Comparison of ENCODE assay signal across 1 cellular context in the genomic region with DNA sequence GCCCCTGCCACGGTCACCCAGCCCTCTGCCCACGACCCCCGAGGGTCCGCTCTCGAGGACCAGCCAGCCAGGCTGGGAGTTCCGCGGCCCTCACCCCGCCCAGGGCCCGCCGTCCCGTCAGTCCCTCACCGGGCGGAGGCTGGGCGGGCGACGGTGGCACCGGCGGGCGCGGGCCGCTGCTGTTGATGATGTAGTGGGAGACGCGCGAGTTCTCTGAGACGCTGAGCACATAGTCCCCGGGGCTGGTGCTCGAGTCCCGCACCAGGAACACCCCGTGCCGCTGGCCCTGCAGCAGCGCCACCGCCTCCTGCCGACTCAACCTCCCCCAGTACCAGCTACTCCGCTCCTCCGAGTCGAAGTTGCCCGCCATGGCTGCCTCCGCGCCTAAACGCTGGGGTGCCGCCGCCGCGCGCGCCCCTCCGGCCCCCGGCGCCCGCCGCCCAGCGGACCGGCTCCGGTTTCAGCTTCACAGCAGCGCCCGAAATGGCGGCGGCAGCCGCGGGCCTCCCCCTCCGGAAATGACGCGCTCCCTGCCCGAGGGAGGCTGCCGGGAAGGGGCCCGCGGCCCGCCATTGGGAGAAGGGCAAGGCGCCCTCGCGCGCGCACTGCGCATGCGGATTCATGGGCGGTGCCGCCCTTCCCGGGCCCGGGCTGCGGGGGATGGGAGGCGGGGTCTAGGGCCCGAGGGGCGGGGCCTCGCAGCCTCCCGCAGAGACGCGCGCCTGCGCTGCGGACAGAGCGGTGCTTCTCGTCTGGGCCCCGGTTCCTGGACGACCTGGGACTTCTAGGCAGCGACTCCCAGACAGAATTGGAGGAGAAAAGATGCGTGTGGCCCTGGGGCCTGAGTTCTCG.
TF ChIP-seq lines count a peak whose summit lies in the region.

Gene CRK, minus strand, starts transcription at position 485 of the 852 bp plus-strand sequence. Its CDS starts 115 bp downstream, at position 370.

TF ChIP-seq in K562, 482 proteins besides CTCF, POLR2A, EP300 and RAD21 (continued from another document and continues in another):
- TF ChIP-seq, protein P1, sequence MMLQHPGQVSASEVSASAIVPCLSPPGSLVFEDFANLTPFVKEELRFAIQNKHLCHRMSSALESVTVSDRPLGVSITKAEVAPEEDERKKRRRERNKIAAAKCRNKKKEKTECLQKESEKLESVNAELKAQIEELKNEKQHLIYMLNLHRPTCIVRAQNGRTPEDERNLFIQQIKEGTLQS (IDR thresholded peaks at IDR 0.05) = no peak
- TF ChIP-seq, protein P1 (CRISPR knock-in tag; conservative IDR thresholded peaks at IDR 0.05) = no peak
- TF ChIP-seq KLF10 (CRISPR knock-in tag; IDR thresholded peaks at IDR 0.05) (no peak), CBX5 (IDR thresholded peaks at IDR 0.05; ENCODE audit: borderline replicate concordance, low read depth) (no peak), POLR2B (IDR thresholded peaks at IDR 0.05; ENCODE audit: low read depth, partially characterized antibody) (peak; percentile 86), ZNF146 (CRISPR knock-in tag; IDR thresholded peaks at IDR 0.05; ENCODE audit: unreplicated experiment) (no peak), KLF1 (tag; IDR thresholded peaks at IDR 0.05) (0 out of 2 replicates have a peak, but pooled peaks have one; percentile 53), NR2C1 (IDR thresholded peaks at IDR 0.05) (no peak), NR2C1 (tag; IDR thresholded peaks at IDR 0.05) (no peak), FOXA3 (CRISPR knock-in tag; conservative IDR thresholded peaks at IDR 0.05 in 1 of 2, IDR thresholded peaks at IDR 0.05 in 1 of 2) (no peak), MCM3 (IDR thresholded peaks at IDR 0.05) (no peak), ILK (tag; IDR thresholded peaks at IDR 0.05; ENCODE audit: borderline replicate concordance, low read depth) (no peak), ATF1 (CRISPR knock-in tag; IDR thresholded peaks at IDR 0.05) (no peak), ATF1 (tag; IDR thresholded peaks at IDR 0.05) (peak; percentile 94), HOXB6 (CRISPR knock-in tag; IDR thresholded peaks at IDR 0.05; ENCODE audit: borderline replicate concordance) (no peak), NRF1 (conservative IDR thresholded peaks at IDR 0.05 in 1 of 2, IDR thresholded peaks at IDR 0.05 in 1 of 2) (peak; percentile 96), STAT5A (IDR thresholded peaks at IDR 0.05; ENCODE audit: borderline replicate concordance, low read length) (no peak), FOXJ2 (tag; IDR thresholded peaks at IDR 0.05) (no peak; the same call in 1 of the 2 replicates), E4F1 (CRISPR knock-in tag; IDR thresholded peaks at IDR 0.05; ENCODE audit: borderline replicate concordance) (no peak), ZFP36 (IDR thresholded peaks at IDR 0.05; ENCODE audit: low read depth, low read length, partially characterized antibody) (no peak), MBD2 (IDR thresholded peaks at IDR 0.05; ENCODE audit: borderline replicate concordance, low read depth) (no peak; the same call in 1 of the 2 replicates), ERF (CRISPR knock-in tag; IDR thresholded peaks at IDR 0.05) (no peak), ARID3A (IDR thresholded peaks at IDR 0.05; ENCODE audit: borderline replicate concordance, low read depth, low read length) (no peak), HOMEZ (CRISPR knock-in tag; IDR thresholded peaks at IDR 0.05) (no peak), PHF8 (IDR thresholded peaks at IDR 0.05; ENCODE audit: borderline replicate concordance, low read length) (peak; percentile 88; the same call in 1 of the 2 replicates), ZC3H4 (CRISPR knock-in tag; IDR thresholded peaks at IDR 0.05; ENCODE audit: borderline replicate concordance) (peak; percentile 22; the same call in 1 of the 2 replicates), ARNT (IDR thresholded peaks at IDR 0.05) (no peak), RB1 (IDR thresholded peaks at IDR 0.05; ENCODE audit: low read depth) (peak; percentile 77; the same call in 1 of the 2 replicates), ETV1 (tag; conservative IDR thresholded peaks at IDR 0.05; ENCODE audit: low read depth) (0 out of 2 replicates have a peak, but pooled peaks have one; percentile 14), ZNF644 (tag; IDR thresholded peaks at IDR 0.05; ENCODE audit: low read depth) (peak; percentile 10; the same call in 1 of the 2 replicates), PHB2 (IDR thresholded peaks at IDR 0.05; ENCODE audit: low read depth) (no peak), JUND (IDR thresholded peaks at IDR 0.05; ENCODE audit: borderline replicate concordance, low read depth, low read length) (peak; percentile 67; the same call in 1 of the 2 replicates), JUND (tag; IDR thresholded peaks at IDR 0.05; ENCODE audit: borderline replicate concordance, low read depth, low read length) (no peak), JUN (IDR thresholded peaks at IDR 0.05; ENCODE audit: borderline replicate concordance, low read depth, low read length) (0 out of 2 replicates have a peak, but pooled peaks have one; percentile 10), JUN (CRISPR knock-in tag; IDR thresholded peaks at IDR 0.05; ENCODE audit: borderline replicate concordance) (no peak), ZNF766 (CRISPR knock-in tag; conservative IDR thresholded peaks at IDR 0.05) (peak; percentile 51; the same call in 1 of the 2 replicates), ZNF263 (CRISPR knock-in tag; IDR thresholded peaks at IDR 0.05; ENCODE audit: borderline replicate concordance) (no peak; the same call in 1 of the 2 replicates), ZBTB1 (CRISPR knock-in tag; IDR thresholded peaks at IDR 0.05; ENCODE audit: borderline replicate concordance, low read depth) (no peak; the same call in 1 of the 2 replicates), IRF1 (CRISPR knock-in tag; IDR thresholded peaks at IDR 0.05; ENCODE audit: borderline replicate concordance) (no peak), ZFPM2 (CRISPR knock-in tag; IDR thresholded peaks at IDR 0.05) (no peak), CREB1 (IDR thresholded peaks at IDR 0.05) (peak; percentile 87), CREB1 (CRISPR knock-in tag; IDR thresholded peaks at IDR 0.05) (peak; percentile 93), UBTF (IDR thresholded peaks at IDR 0.05; ENCODE audit: borderline replicate concordance in 1 of 2, low read depth in 2 of 2, low read length in 2 of 2) (peak in 1 of 2 experiments; percentile 75; a peak in 1 of 4 replicates), HDAC3 (IDR thresholded peaks at IDR 0.05; ENCODE audit: borderline replicate concordance, partially characterized antibody) (no peak)
- TF ChIP-seq, protein P2, sequence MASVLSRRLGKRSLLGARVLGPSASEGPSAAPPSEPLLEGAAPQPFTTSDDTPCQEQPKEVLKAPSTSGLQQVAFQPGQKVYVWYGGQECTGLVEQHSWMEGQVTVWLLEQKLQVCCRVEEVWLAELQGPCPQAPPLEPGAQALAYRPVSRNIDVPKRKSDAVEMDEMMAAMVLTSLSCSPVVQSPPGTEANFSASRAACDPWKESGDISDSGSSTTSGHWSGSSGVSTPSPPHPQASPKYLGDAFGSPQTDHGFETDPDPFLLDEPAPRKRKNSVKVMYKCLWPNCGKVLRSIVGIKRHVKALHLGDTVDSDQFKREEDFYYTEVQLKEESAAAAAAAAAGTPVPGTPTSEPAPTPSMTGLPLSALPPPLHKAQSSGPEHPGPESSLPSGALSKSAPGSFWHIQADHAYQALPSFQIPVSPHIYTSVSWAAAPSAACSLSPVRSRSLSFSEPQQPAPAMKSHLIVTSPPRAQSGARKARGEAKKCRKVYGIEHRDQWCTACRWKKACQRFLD (CRISPR knock-in tag; IDR thresholded peaks at IDR 0.05) = no peak
- TF ChIP-seq, protein P3, sequence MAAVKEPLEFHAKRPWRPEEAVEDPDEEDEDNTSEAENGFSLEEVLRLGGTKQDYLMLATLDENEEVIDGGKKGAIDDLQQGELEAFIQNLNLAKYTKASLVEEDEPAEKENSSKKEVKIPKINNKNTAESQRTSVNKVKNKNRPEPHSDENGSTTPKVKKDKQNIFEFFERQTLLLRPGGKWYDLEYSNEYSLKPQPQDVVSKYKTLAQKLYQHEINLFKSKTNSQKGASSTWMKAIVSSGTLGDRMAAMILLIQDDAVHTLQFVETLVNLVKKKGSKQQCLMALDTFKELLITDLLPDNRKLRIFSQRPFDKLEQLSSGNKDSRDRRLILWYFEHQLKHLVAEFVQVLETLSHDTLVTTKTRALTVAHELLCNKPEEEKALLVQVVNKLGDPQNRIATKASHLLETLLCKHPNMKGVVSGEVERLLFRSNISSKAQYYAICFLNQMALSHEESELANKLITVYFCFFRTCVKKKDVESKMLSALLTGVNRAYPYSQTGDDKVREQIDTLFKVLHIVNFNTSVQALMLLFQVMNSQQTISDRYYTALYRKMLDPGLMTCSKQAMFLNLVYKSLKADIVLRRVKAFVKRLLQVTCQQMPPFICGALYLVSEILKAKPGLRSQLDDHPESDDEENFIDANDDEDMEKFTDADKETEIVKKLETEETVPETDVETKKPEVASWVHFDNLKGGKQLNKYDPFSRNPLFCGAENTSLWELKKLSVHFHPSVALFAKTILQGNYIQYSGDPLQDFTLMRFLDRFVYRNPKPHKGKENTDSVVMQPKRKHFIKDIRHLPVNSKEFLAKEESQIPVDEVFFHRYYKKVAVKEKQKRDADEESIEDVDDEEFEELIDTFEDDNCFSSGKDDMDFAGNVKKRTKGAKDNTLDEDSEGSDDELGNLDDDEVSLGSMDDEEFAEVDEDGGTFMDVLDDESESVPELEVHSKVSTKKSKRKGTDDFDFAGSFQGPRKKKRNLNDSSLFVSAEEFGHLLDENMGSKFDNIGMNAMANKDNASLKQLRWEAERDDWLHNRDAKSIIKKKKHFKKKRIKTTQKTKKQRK (IDR thresholded peaks at IDR 0.05; ENCODE audit: borderline replicate concordance, low read depth, low read length) = no peak
